Comparison of ENCODE assay signal across 8 cellular contexts in genomic region chr5:131634666-131634995, GRCh38. TPM values are rescaled to one million over a fixed set of nuclear protein-coding genes. Genes with fewer than 3 reads are reported as not detected.
DNase-seq lines count a peak whose midpoint lies in the region; ATAC-seq lines count a peak whose summit lies in the region.

No MANE protein-coding gene starts in this region.

- intact Hi-C loops in left colon (cut with DNase I, micrococcal nuclease): no loop called here

- peak; percentile 78 for DNase-seq in ELR (ENCODE audit: low read depth)
- peak; percentile 51 for DNase-seq in T-helper 22 cell (ENCODE audit: low read depth)
- DNase-seq in central memory CD4-positive, alpha-beta T cell: peak; percentile 74
- DNase-seq in left colon: peak in 1 of 2 donors; percentile 72
- DNase-seq in stimulated activated CD4-positive, alpha-beta T cell treated with anti-CD3 and anti-CD28 coated beads, Interleukin-4, amount 100 ng/mL, for 48 hours (ENCODE audit: low read depth in 2 of 2): peak; percentile 47 to 55
- no peak for DNase-seq in OCI-M2 (lab: John Stamatoyannopoulos, UW; ENCODE audit: unreplicated experiment)

- H3K27me3 Mint-ChIP-seq in IgD-negative memory B cell: no peaks in the 10 kb centered on the region

- peaks cover 20 to 24% (median 21%) of the 10 kb centered on the region in 3 donors for H3K4me1 Mint-ChIP-seq in IgD-negative memory B cell

- peak overlapping the region; percentile 88 to 100 (median 99) for H3K27ac Mint-ChIP-seq in IgD-negative memory B cell

- no peaks in the 10 kb centered on the region for H3K36me3 Mint-ChIP-seq in IgD-negative memory B cell

- peak; percentile 23 for ATAC-seq in GM21619 (IDR thresholded peaks at IDR 0.05; ENCODE audit: unreplicated experiment)
- ATAC-seq in left colon: peak; percentile 42

- peak overlapping the region; percentile 83 to 100 (median 96) for H3K4me3 Mint-ChIP-seq in IgD-negative memory B cell

- H3K9me3 Mint-ChIP-seq in IgD-negative memory B cell: no peaks in the 10 kb centered on the region

RNA-seq across cellular contexts. Expression of gene RAPGEF6, which starts 0.4 kb away (rescaled TPM):
- 16.6 TPM for polyA plus RNA-seq in IgD-negative memory B cell
- 10 to 100 TPM; 18.4 to 18.8 TPM for total RNA-seq in left colon
